13 cellular contexts compared by ENCODE assay signal in genomic region chr6:112683106-112683505, GRCh38.
DNase-seq lines count a peak whose midpoint lies in the region; TF ChIP-seq lines count a peak whose summit lies in the region.
"Had no signal": no experiment of that assay in that cellular context is flagged by ENCODE, and none has a peak within 500 bp of the region (broad histone marks: within the 10 kb centered on the region; RNA-seq: fewer than 3 reads in every experiment).

No MANE protein-coding gene starts in this region.

- H3K27ac ChIP-seq in RWPE1 (peak overlapping the region; percentile 30; the same call in 1 of the 2 replicates), sigmoid colon (no peak overlapping the region), testis (no peak overlapping the region)
- H3K27ac ChIP-seq: C4-2B, HL-60 had no signal

- intact Hi-C loops in sigmoid colon (cut with DNase I): no loop called here
- intact Hi-C loops in testis (cut with DNase I; ENCODE audit: low total_unique reads): no loop called here

- H3K27me3 ChIP-seq in sigmoid colon: no peaks in the 10 kb centered on the region
- H3K27me3 ChIP-seq in testis: no peaks in the 10 kb centered on the region
- H3K27me3 ChIP-seq: BE2C had no signal

- no peak overlapping the region for H3K4me3 ChIP-seq in epithelial cell of esophagus (ENCODE audit: low read length)
- no peak overlapping the region for H3K4me3 ChIP-seq in sigmoid colon
- H3K4me3 ChIP-seq in testis: no peak overlapping the region

- POLR2A ChIA-PET in RWPE1 (lab: Yijun Ruan, JAX; ENCODE audit: low non-redundant PET): no interaction called here

- no peaks in the 10 kb centered on the region for H3K36me3 ChIP-seq in sigmoid colon
- no peaks in the 10 kb centered on the region for H3K36me3 ChIP-seq in testis (ENCODE audit: low read depth, missing control alignments)
- H3K36me3 ChIP-seq: BE2C had no signal

- H3K4me1 ChIP-seq in sigmoid colon (no peaks in the 10 kb centered on the region), testis (no peaks in the 10 kb centered on the region)

- TF ChIP-seq POLR2A in sigmoid colon (IDR thresholded peaks at IDR 0.05) (no peak), testis (IDR thresholded peaks at IDR 0.05) (no peak)

- no peak for TF ChIP-seq EP300 in sigmoid colon (IDR thresholded peaks at IDR 0.05)

- CTCF ChIA-PET in RWPE1 (lab: Yijun Ruan, JAX): interaction anchor here (0.7 kb wide), 1 partner anchor 152 kb away, joined by 3 read pairs; no protein-coding TSS in a partner anchor

- no peak for TF ChIP-seq CTCF in RWPE1 (conservative IDR thresholded peaks at IDR 0.05; ENCODE audit: low read depth)
- no peak for TF ChIP-seq CTCF in epithelial cell of esophagus (IDR thresholded peaks at IDR 0.05; ENCODE audit: insufficient read depth, low read depth, low read length, missing control alignments)
- no peak for TF ChIP-seq CTCF in sigmoid colon (IDR thresholded peaks at IDR 0.05)
- no peak for TF ChIP-seq CTCF in testis (IDR thresholded peaks at IDR 0.05)

- WGBS in sigmoid colon, 2 donors: 90 to 91% methylated on average over 2 of the region's 2 CpGs
- WGBS in testis, 2 donors: 70 to 78% methylated on average over 2 of the region's 2 CpGs

- H3K9me3 ChIP-seq in sigmoid colon: no peaks in the 10 kb centered on the region
- H3K9me3 ChIP-seq in testis: no peaks in the 10 kb centered on the region
- H3K9me3 ChIP-seq: BE2C had no signal

- DNase-seq in ELR (ENCODE audit: low read depth): peak; percentile 37
- DNase-seq in RWPE1 (ENCODE audit: low spot score): no peak
- peak; percentile 91 for DNase-seq in epithelial cell of esophagus (ENCODE audit: low read depth)
- DNase-seq in iris pigment epithelial cell (ENCODE audit: low read depth): peak; percentile 30
- no peak for DNase-seq in sigmoid colon
- DNase-seq in dermis blood vessel endothelial cell: no peak
- no peak for DNase-seq in testis
- DNase-seq: BE2C; CD4-positive, alpha-beta memory T cell; GOT3; H9 had no signal

Comparison
In these comparisons a context has a peak if more than half of its experiments do, and no peak if none do; other contexts are left out.
1. DNase-seq: peak in ELR (single experiment), epithelial cell of esophagus (single experiment) and iris pigment epithelial cell (single experiment); none in RWPE1 (single experiment), sigmoid colon (single experiment), dermis blood vessel endothelial cell (single experiment) and testis (single experiment).